Comparison of ENCODE assay signal across 3 cellular contexts in genomic region chr7:98250789-98251188, GRCh38.
TF ChIP-seq lines count a peak whose summit lies in the region.

No MANE protein-coding gene starts in this region.

TF ChIP-seq in SK-N-SH, 30 proteins besides CTCF, POLR2A, EP300 and RAD21:
- no peak for TF ChIP-seq MAX (IDR thresholded peaks at IDR 0.05; ENCODE audit: low read depth)

TF ChIP-seq in SK-N-SH treated with all-trans-retinoic acid at 6 μM for 48 hours, 23 proteins besides CTCF, POLR2A, EP300 and RAD21:
- TF ChIP-seq GLIS3 (CRISPR knock-in tag; IDR thresholded peaks at IDR 0.05) (no peak), ARNTL (CRISPR knock-in tag; IDR thresholded peaks at IDR 0.05; ENCODE audit: borderline replicate concordance, low read depth) (no peak), TCF4 (CRISPR knock-in tag; IDR thresholded peaks at IDR 0.05; ENCODE audit: borderline replicate concordance) (no peak), CSDC2 (CRISPR knock-in tag; IDR thresholded peaks at IDR 0.05) (no peak), ZNF8 (CRISPR knock-in tag; IDR thresholded peaks at IDR 0.05) (no peak), BACH2 (CRISPR knock-in tag; IDR thresholded peaks at IDR 0.05; ENCODE audit: borderline replicate concordance) (no peak), PPARA (CRISPR knock-in tag; IDR thresholded peaks at IDR 0.05; ENCODE audit: borderline replicate concordance) (no peak), ESRRG (CRISPR knock-in tag; IDR thresholded peaks at IDR 0.05) (no peak), OSR1 (CRISPR knock-in tag; IDR thresholded peaks at IDR 0.05) (no peak), ZNF565 (CRISPR knock-in tag; conservative IDR thresholded peaks at IDR 0.05; ENCODE audit: low read depth) (no peak), RARB (CRISPR knock-in tag; IDR thresholded peaks at IDR 0.05) (no peak), POU6F1 (CRISPR knock-in tag; IDR thresholded peaks at IDR 0.05; ENCODE audit: borderline replicate concordance, low read depth) (no peak), PATZ1 (CRISPR knock-in tag; IDR thresholded peaks at IDR 0.05; ENCODE audit: borderline replicate concordance) (no peak), ISL1 (CRISPR knock-in tag; IDR thresholded peaks at IDR 0.05) (no peak), TOX (CRISPR knock-in tag; IDR thresholded peaks at IDR 0.05; ENCODE audit: borderline replicate concordance) (no peak), ZNF70 (CRISPR knock-in tag; IDR thresholded peaks at IDR 0.05) (no peak)

TF ChIP-seq in endothelial cell of umbilical vein, 7 proteins besides CTCF, POLR2A, EP300 and RAD21:
- TF ChIP-seq MYC (IDR thresholded peaks at IDR 0.05; ENCODE audit: low read depth, low read length), result no peak
- no peak for TF ChIP-seq MAX (IDR thresholded peaks at IDR 0.05; ENCODE audit: insufficient read depth, insufficient read length)
- TF ChIP-seq GATA2 (IDR thresholded peaks at IDR 0.05; ENCODE audit: insufficient read depth, insufficient read length, low read depth, low read length), result no peak
- no peak for TF ChIP-seq JUN (IDR thresholded peaks at IDR 0.05; ENCODE audit: borderline replicate concordance, insufficient read depth, insufficient read length, low read depth)
- no peak for TF ChIP-seq POLR2AphosphoS5 (IDR thresholded peaks at IDR 0.05; ENCODE audit: insufficient read depth, low read depth, low read length)
- TF ChIP-seq EZH2 (IDR thresholded peaks at IDR 0.05; ENCODE audit: borderline replicate concordance, low read depth, low read length, severe bottlenecking), result no peak
- TF ChIP-seq FOS (IDR thresholded peaks at IDR 0.05; ENCODE audit: borderline replicate concordance, insufficient read depth, low read length), result no peak
